ENCODE assay signal across 13 cellular contexts in genomic region chr3:147200545-147200944, GRCh38.
"Had no signal": no experiment of that assay in that cellular context is flagged by ENCODE, and none has a peak within 500 bp of the region (broad histone marks: within the 10 kb centered on the region; RNA-seq: fewer than 3 reads in every experiment).

No MANE protein-coding gene starts in this region.

- H3K27me3 ChIP-seq: body of pancreas, hepatocyte, thyroid gland had no signal

- H2AFZ ChIP-seq: hepatocyte had no signal

- H3K79me2 ChIP-seq: hepatocyte had no signal

- H3K36me3 ChIP-seq: lower lobe of right lung, thyroid gland had no signal

- DNase-seq: activated CD8-positive, alpha-beta memory T cell treated with anti-CD3 and anti-CD28 coated beads, Interleukin-2, amount 50 U/mL, for 4 hours; activated CD8-positive, alpha-beta T cell treated with anti-CD3 and anti-CD28 coated beads for 36 hours; activated T-cell treated with anti-CD3 and anti-CD28 coated beads, Interleukin-2, amount 50 U/mL, for 72 hours; body of pancreas; dermis blood vessel endothelial cell; kidney glomerular epithelial cell; lower lobe of right lung; midbrain; retina; small intestine; thyroid gland had no signal

- H3K27ac ChIP-seq: body of pancreas, hepatocyte, lower lobe of right lung, thyroid gland had no signal

- ATAC-seq: activated CD8-positive, alpha-beta T cell treated with anti-CD3 and anti-CD28 coated beads for 36 hours; activated T-cell treated with anti-CD3 and anti-CD28 coated beads, Interleukin-2, amount 50 U/mL, for 72 hours; body of pancreas; esophagus mucosa; lower lobe of right lung had no signal

- H3K4me3 ChIP-seq: body of pancreas, hepatocyte, lower lobe of right lung, thyroid gland had no signal

- H3K4me1 ChIP-seq: body of pancreas, lower lobe of right lung, thyroid gland had no signal
